28 cellular contexts compared by ENCODE assay signal in the genomic region with DNA sequence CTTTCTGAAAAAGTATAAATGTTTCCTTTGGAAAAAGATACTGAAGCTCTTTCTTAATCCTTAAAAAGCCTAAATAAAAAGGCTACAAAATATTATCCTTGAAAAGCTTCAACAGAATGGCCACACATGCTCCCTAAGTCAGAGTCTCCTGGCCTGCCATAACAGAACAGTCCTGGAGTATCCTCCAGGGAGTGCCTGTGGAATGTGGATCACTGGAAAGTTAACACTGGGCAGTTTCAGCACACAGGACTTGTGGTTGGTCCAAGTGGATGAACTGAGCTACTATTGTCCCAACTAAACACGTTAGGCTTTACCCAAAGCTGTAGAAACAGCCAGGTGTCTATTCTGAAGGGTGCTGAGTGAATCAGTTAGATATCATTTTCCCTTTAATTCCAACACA.
"Had no signal": no experiment of that assay in that cellular context is flagged by ENCODE, and none has a peak within 500 bp of the region (broad histone marks: within the 10 kb centered on the region; RNA-seq: fewer than 3 reads in every experiment).

No MANE protein-coding gene starts in this region.

- H3K4me3 ChIP-seq: ascending aorta, body of pancreas, Peyer's patch had no signal

- H3K36me3 ChIP-seq: ascending aorta, Peyer's patch had no signal

- DNase-seq: activated CD4-positive, alpha-beta memory T cell treated with anti-CD3 and anti-CD28 coated beads for 36 hours; activated CD4-positive, alpha-beta T cell treated with anti-CD3 and anti-CD28 coated beads, Interleukin-2, amount 10 ng/mL, durations not matched to agents 7 days and 5 days; activated CD4-positive, CD25-positive, alpha-beta regulatory T cell; activated CD8-positive, alpha-beta memory T cell treated with anti-CD3 and anti-CD28 coated beads for 24 hours; activated effector memory CD4-positive, alpha-beta T cell treated with anti-CD3 and anti-CD28 coated beads, Interleukin-2, amount 50 U/mL, for 16 hours; activated naive CD4-positive, alpha-beta T cell treated with Interleukin-2 at 50 U/mL for 16 hours; activated naive CD8-positive, alpha-beta T cell treated with anti-CD3 and anti-CD28 coated beads, Interleukin-2, amount 50 U/mL, for 24 hours; activated T-cell treated with anti-CD3 and anti-CD28 coated beads, Interleukin-2, amount 50 U/mL, for 4 hours; amniotic stem cell; body of pancreas; KG1; NCI-H1092; NCI-H1417; NCI-H1930; NCI-H2107; NCI-H2171 treated with DMSO at 0.1 percent for 48 hours; NCI-H226; NCI-H526; NCI-H82; NK-92 treated with Interleukin-12 subunit alpha and Interleukin-12 subunit beta, amount 100 ng/mL, for 24 hours; Peyer's patch; SHP77; T-helper 17 cell; T-helper 9 cell had no signal

- H3K9me3 ChIP-seq: ascending aorta, Peyer's patch had no signal

- H3K4me1 ChIP-seq: ascending aorta, body of pancreas, Peyer's patch had no signal

- H3K27ac ChIP-seq: ascending aorta, body of pancreas, Peyer's patch, RWPE1, VCaP had no signal

- ATAC-seq: activated naive CD4-positive, alpha-beta T cell treated with anti-CD3 and anti-CD28 coated beads, Interleukin-2, amount 50 U/mL, for 72 hours; activated naive CD8-positive, alpha-beta T cell treated with anti-CD3 and anti-CD28 coated beads, Interleukin-2, amount 50 U/mL, for 24 hours; activated T-cell treated with anti-CD3 and anti-CD28 coated beads, Interleukin-2, amount 50 U/mL, for 4 hours; body of pancreas; T-helper 17 cell had no signal

- H3K27me3 ChIP-seq: ascending aorta, body of pancreas, Peyer's patch had no signal
